ENCODE assay signal across 8 cellular contexts in the genomic region with DNA sequence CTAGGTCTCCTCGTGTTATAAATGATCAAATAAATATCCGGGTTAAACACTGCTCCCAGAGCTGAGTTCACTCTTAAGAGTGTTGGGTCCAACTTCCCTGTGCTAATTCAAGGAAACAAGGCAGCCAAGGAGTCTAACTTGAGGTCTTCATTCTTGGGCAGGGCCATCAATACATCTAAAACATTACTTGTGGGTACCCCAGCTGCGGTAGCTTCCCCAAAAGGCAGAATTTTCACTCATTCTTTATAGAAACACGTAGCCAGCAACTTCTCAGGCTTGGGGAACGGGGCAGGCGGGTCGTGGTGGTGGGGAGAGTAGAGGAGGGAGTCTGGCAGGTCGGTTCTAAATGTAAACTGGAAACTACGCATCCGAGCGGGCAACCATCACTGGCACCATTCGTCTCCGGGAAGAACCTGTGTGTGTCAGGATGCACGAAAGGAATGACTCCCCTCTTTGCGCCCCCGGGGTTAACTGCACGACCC. TPM values are rescaled to one million over a fixed set of nuclear protein-coding genes. Genes with fewer than 3 reads are reported as not detected.
DNase-seq lines count a peak whose midpoint lies in the region; ATAC-seq, FAIRE-seq and TF ChIP-seq lines count a peak whose summit lies in the region.

No MANE protein-coding gene starts in this region.

- peaks cover 38% of the 10 kb centered on the region for H3K79me2 ChIP-seq in K562 (ENCODE audit: control insufficient read depth, insufficient read depth, low read length)

- DNase-seq in NOMO-1 (lab: John Stamatoyannopoulos, UW; ENCODE audit: unreplicated experiment in 2 of 2) (peak; percentile 32 to 72), NOMO-1 treated with dmso at 0.1 percent for 144 hours (lab: John Stamatoyannopoulos, UW; ENCODE audit: unreplicated experiment) (no peak), NCI-H69 (lab: John Stamatoyannopoulos, UW) (peak; percentile 45), K562 (ENCODE audit: extremely low read depth in 1 of 4, low spot score in 3 of 4) (peak in 2 of 4 experiments; percentile 20 to 36), iris pigment epithelial cell (ENCODE audit: low read depth) (peak; percentile 17), NCI-H1436 (lab: John Stamatoyannopoulos, UW) (no peak)
- peak in 1 of 2 donors; percentile 16 for DNase-seq in stimulated activated effector memory CD8-positive, alpha-beta T cell treated with anti-CD3 and anti-CD28 coated beads, Interleukin-12 subunit alpha, Interleukin-12 subunit beta, amount 100 ng/mL, for 72 hours (ENCODE audit: low spot score in 2 of 2)

- H3K9me3 Mint-ChIP-seq in stimulated activated effector memory CD8-positive, alpha-beta T cell treated with anti-CD3 and anti-CD28 coated beads, Interleukin-12 subunit alpha, Interleukin-12 subunit beta, amount 100 ng/mL, for 72 hours = no peaks in the 10 kb centered on the region

- peak overlapping the region; percentile 82 for H3K27ac ChIP-seq in K562 (ENCODE audit: extremely low read depth, low read depth, low read length)

- WGBS in K562 (ENCODE audit: insufficient coverage, low coverage, missing lambda C conversion rate) = 3% methylated on average over 17 of the region's 17 CpGs

- H3K4me3 ChIP-seq in K562 = peak overlapping the region; percentile 88

- no peak for TF ChIP-seq RAD21 in K562 (CRISPR knock-in tag; conservative IDR thresholded peaks at IDR 0.05 in 1 of 2, IDR thresholded peaks at IDR 0.05 in 1 of 2)

- H3K9me1 ChIP-seq in K562 (ENCODE audit: control insufficient read depth, insufficient read depth, low read length) = no peaks in the 10 kb centered on the region

- TSS peak; percentile 96 for BruUV-seq in K562 (replicated peaks; lab: Mats Ljungman, UMichigan)

- H3K4me1 Mint-ChIP-seq in stimulated activated effector memory CD8-positive, alpha-beta T cell treated with anti-CD3 and anti-CD28 coated beads, Interleukin-12 subunit alpha, Interleukin-12 subunit beta, amount 100 ng/mL, for 72 hours = peaks cover 44% of the 10 kb centered on the region

- H3K27me3 ChIP-seq in K562 (ENCODE audit: control insufficient read depth in 2 of 2, insufficient read depth in 2 of 2, low read length in 2 of 2) = no peaks in the 10 kb centered on the region

- in situ Hi-C loops in K562 (cut with MboI) = loop anchor here (25.0 kb wide), 1 partner anchor 964 kb away; no protein-coding TSS in a partner anchor

- peaks cover 14 to 15% of the 10 kb centered on the region in 2 experiments; a peak in 4 of 5 replicates for H3K4me1 ChIP-seq in K562 (replicated peaks in 1 of 2; ENCODE audit: control insufficient read depth in 2 of 2, insufficient read depth in 2 of 2, low read length in 2 of 2)

- H2AFZ ChIP-seq in K562 (ENCODE audit: low read depth, low read length) = peak overlapping the region; percentile 98

- H3K36me3 ChIP-seq in K562 (ENCODE audit: control insufficient read depth, insufficient read depth, low read length) = no peaks in the 10 kb centered on the region

- H4K20me1 ChIP-seq in K562 (replicated peaks; ENCODE audit: control insufficient read depth, insufficient read depth, low read length) = no peaks in the 10 kb centered on the region

- POLR2A ChIA-PET in K562 (lab: Yijun Ruan, JAX) = interaction anchor here (0.7 to 1.6 kb wide), 4 partner anchors 9 to 20 kb away, joined by 3 to 4 read pairs (median 4); no protein-coding TSS in a partner anchor

- H3K36me3 Mint-ChIP-seq in stimulated activated effector memory CD8-positive, alpha-beta T cell treated with anti-CD3 and anti-CD28 coated beads, Interleukin-12 subunit alpha, Interleukin-12 subunit beta, amount 100 ng/mL, for 72 hours = peaks cover 11% of the 10 kb centered on the region

- peak overlapping the region; percentile 91 for H3K27ac Mint-ChIP-seq in stimulated activated effector memory CD8-positive, alpha-beta T cell treated with anti-CD3 and anti-CD28 coated beads, Interleukin-12 subunit alpha, Interleukin-12 subunit beta, amount 100 ng/mL, for 72 hours

- FAIRE-seq in K562 (lab: Jason Lieb, UNC) = no peak

- TF ChIP-seq CTCF in K562 (IDR thresholded peaks at IDR 0.05 in 2 of 3, conservative IDR thresholded peaks at IDR 0.05 in 1 of 3; ENCODE audit: insufficient read depth in 2 of 3, low read depth in 1 of 3, low read length in 3 of 3) = no peak

- H3K9me3 ChIP-seq in K562 (replicated peaks; ENCODE audit: control insufficient read depth, insufficient read depth, low read depth, low read length) = no peaks in the 10 kb centered on the region

- no peak for TF ChIP-seq POLR2A in K562 (conservative IDR thresholded peaks at IDR 0.05)

- ATAC-seq in K562 = peak; percentile 15
- ATAC-seq in stimulated activated effector memory CD8-positive, alpha-beta T cell treated with anti-CD3 and anti-CD28 coated beads, Interleukin-12 subunit alpha, Interleukin-12 subunit beta, amount 100 ng/mL, for 72 hours = peak; percentile 1
- no peak for ATAC-seq in HG03520 (IDR thresholded peaks at IDR 0.05; ENCODE audit: unreplicated experiment)

- TF ChIP-seq EP300 in K562 (IDR thresholded peaks at IDR 0.05; ENCODE audit: low read length) = no peak

- intact Hi-C loops in K562 (cut with micrococcal nuclease) = no loop called here

- peak overlapping the region; percentile 97 to 98 for H3K9ac ChIP-seq in K562 (ENCODE audit: insufficient read depth in 1 of 2, low read depth in 2 of 2, low read length in 2 of 2)

- peak overlapping the region; percentile 93 for H3K4me2 ChIP-seq in K562 (ENCODE audit: insufficient read depth, low read length)

- H3K4me3 Mint-ChIP-seq in stimulated activated effector memory CD8-positive, alpha-beta T cell treated with anti-CD3 and anti-CD28 coated beads, Interleukin-12 subunit alpha, Interleukin-12 subunit beta, amount 100 ng/mL, for 72 hours = peak overlapping the region; percentile 85

- CTCF ChIA-PET in K562 (lab: Yijun Ruan, JAX; ENCODE audit: low intra/inter-chr PET ratio) = interaction anchor here (1.0 kb wide), 1 partner anchor 41 kb away, joined by 3 read pairs; no protein-coding TSS in a partner anchor

TF ChIP-seq in K562, 482 proteins besides CTCF, POLR2A, EP300 and RAD21 (continues in another document):
- TF ChIP-seq DNMT1 (IDR thresholded peaks at IDR 0.05) (no peak), E2F6 (IDR thresholded peaks at IDR 0.05; ENCODE audit: borderline replicate concordance in 1 of 2, extremely low read depth in 1 of 2, insufficient read depth in 1 of 2, insufficient read length in 1 of 2, low read depth in 1 of 2, low read length in 1 of 2, poor library complexity in 1 of 2, severe bottlenecking in 1 of 2) (peak in 1 of 2 experiments; percentile 1), KDM1A (IDR thresholded peaks at IDR 0.05) (no peak)
- TF ChIP-seq, protein P1, sequence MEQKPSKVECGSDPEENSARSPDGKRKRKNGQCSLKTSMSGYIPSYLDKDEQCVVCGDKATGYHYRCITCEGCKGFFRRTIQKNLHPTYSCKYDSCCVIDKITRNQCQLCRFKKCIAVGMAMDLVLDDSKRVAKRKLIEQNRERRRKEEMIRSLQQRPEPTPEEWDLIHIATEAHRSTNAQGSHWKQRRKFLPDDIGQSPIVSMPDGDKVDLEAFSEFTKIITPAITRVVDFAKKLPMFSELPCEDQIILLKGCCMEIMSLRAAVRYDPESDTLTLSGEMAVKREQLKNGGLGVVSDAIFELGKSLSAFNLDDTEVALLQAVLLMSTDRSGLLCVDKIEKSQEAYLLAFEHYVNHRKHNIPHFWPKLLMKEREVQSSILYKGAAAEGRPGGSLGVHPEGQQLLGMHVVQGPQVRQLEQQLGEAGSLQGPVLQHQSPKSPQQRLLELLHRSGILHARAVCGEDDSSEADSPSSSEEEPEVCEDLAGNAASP (IDR thresholded peaks at IDR 0.05) = no peak

RNA-seq across cellular contexts. Expression of gene METTL9, which starts 0.7 kb away (rescaled TPM):
- 42.0 and 73.0 TPM in 2 replicates for total RNA-seq in K562 (2011; cell fraction: chromatin; rRNA removed; ENCODE audit: low replicate concordance)
- total RNA-seq in K562 (2011; cell fraction: nucleolus; rRNA removed) = 27.7 and 29.2 TPM in 2 replicates
- total RNA-seq in K562 (2011; cell fraction: nucleoplasm; rRNA removed) = 44.9 and 62.3 TPM in 2 replicates
- total RNA-seq in K562 (2014; rRNA removed) = 69.1 and 74.8 TPM in 2 replicates
- total RNA-seq in K562 (2014; rRNA removed; fragmentation: Illumina TruSeq; extraction: Trizol) = 81.2 and 105 TPM in 2 replicates
- 80.9 and 82.2 TPM in 2 replicates for total RNA-seq in K562 (2015; rRNA removed; fragmentation: Illumina TruSeq; extraction: Trizol)
- 65.8 and 66.1 TPM in 2 replicates for total RNA-seq in K562 (2021)
- polyA plus RNA-seq in K562 (2011; rRNA removed) = 85.0 and 107 TPM in 2 replicates
- polyA plus RNA-seq in K562 (2011; cell fraction: cytosol; rRNA removed) = 27.8 and 39.5 TPM in 2 replicates
- polyA plus RNA-seq in K562 (2011; cell fraction: nucleus; rRNA removed) = 9.7 and 27.7 TPM in 2 replicates
- 58.8 and 97.2 TPM in 2 replicates for polyA plus RNA-seq in K562 (2012)
- 67.6 and 79.1 TPM in 2 replicates for polyA plus RNA-seq in K562 (2014; fragmentation: Illumina TruSeq; extraction: Trizol)
- 10 to 100 TPM; 12.2 to 16.3 TPM for polyA plus RNA-seq in K562 (2014; fragmentation: Nextera tagmentation; extraction: Ambion mirVana)
- polyA plus RNA-seq in K562 (2014; rRNA removed) = 70.8 and 86.0 TPM in 2 replicates
- 39.8 and 63.4 TPM in 2 replicates for polyA minus RNA-seq in K562 (2011; rRNA and poly(A)+ RNA removed)
- 24.4 and 27.4 TPM in 2 replicates for polyA minus RNA-seq in K562 (2011; cell fraction: cytosol; rRNA and poly(A)+ RNA removed)
- 16.8 and 24.0 TPM in 2 replicates for polyA minus RNA-seq in K562 (2011; cell fraction: nucleus; rRNA and poly(A)+ RNA removed)

RNA-seq across cellular contexts. Expression of gene IGSF6, which starts 53.7 kb away (rescaled TPM):
- not detected in 2 replicates for total RNA-seq in K562 (2011; cell fraction: chromatin; rRNA removed; ENCODE audit: low replicate concordance)
- not detected in 2 replicates for total RNA-seq in K562 (2011; cell fraction: nucleolus; rRNA removed)
- total RNA-seq in K562 (2011; cell fraction: nucleoplasm; rRNA removed) = not detected in 2 replicates
- total RNA-seq in K562 (2014; rRNA removed) (not detected in 2 replicates), K562 (2014; rRNA removed; fragmentation: Illumina TruSeq; extraction: Trizol) (not detected in 2 replicates), K562 (2015; rRNA removed; fragmentation: Illumina TruSeq; extraction: Trizol) (not detected in 2 replicates), K562 (2021) (not detected in 2 replicates)
- polyA plus RNA-seq in K562 (2011; rRNA removed) (not detected in 2 replicates), K562 (2014; fragmentation: Illumina TruSeq; extraction: Trizol) (not detected in 2 replicates), K562 (2014; fragmentation: Nextera tagmentation; extraction: Ambion mirVana) (under 1 TPM in 1 of 2 experiments, not detected in 1; 0.07 TPM), K562 (2014; rRNA removed) (not detected in 2 replicates)
- polyA plus RNA-seq in K562 (2011; cell fraction: cytosol; rRNA removed) = not detected in 2 replicates
- not detected in 2 replicates for polyA plus RNA-seq in K562 (2011; cell fraction: nucleus; rRNA removed)
- 0.13 and 0.14 TPM in 2 replicates for polyA plus RNA-seq in K562 (2012)
- polyA minus RNA-seq in K562 (2011; rRNA and poly(A)+ RNA removed) = not detected in 2 replicates
- not detected in 2 replicates for polyA minus RNA-seq in K562 (2011; cell fraction: cytosol; rRNA and poly(A)+ RNA removed)
- polyA minus RNA-seq in K562 (2011; cell fraction: nucleus; rRNA and poly(A)+ RNA removed) = not detected in 2 replicates

Comparison
In these comparisons a context has a peak if more than half of its experiments do, and no peak if none do; other contexts are left out.
1. DNase-seq: peak in NOMO-1 (2 of 2), NCI-H69 (single experiment) and iris pigment epithelial cell (single experiment); none in NOMO-1 treated with dmso at 0.1 percent for 144 hours (single experiment) and NCI-H1436 (single experiment).